In genomic region chr6:157760589-157761330, GRCh38 we compare ENCODE assay signal across 8 cellular contexts.
DNase-seq lines count a peak whose midpoint lies in the region; ATAC-seq and TF ChIP-seq lines count a peak whose summit lies in the region.

No MANE protein-coding gene starts in this region.

- TF ChIP-seq CTCF in ascending aorta (IDR thresholded peaks at IDR 0.05) (no peak), omental fat pad (IDR thresholded peaks at IDR 0.05) (no peak)

- H3K27ac ChIP-seq in ascending aorta = peak overlapping the region; percentile 84 to 88

- H3K27me3 ChIP-seq in ascending aorta = no peaks in the 10 kb centered on the region

- no peaks in the 10 kb centered on the region for H3K9me3 ChIP-seq in ascending aorta

- DNase-seq in activated effector memory CD4-positive, alpha-beta T cell treated with anti-CD3 and anti-CD28 coated beads, Interleukin-2, amount 50 U/mL, for 16 hours = peak; percentile 80
- no peak for DNase-seq in activated effector memory CD4-positive, alpha-beta T cell treated with Interleukin-2 at 50 U/mL for 16 hours
- DNase-seq in LHCN-M2 (ENCODE audit: low read depth) = peak; percentile 85
- no peak for DNase-seq in ascending aorta (ENCODE audit: low spot score in 2 of 2)
- DNase-seq in omental fat pad (ENCODE audit: low spot score) = no peak
- DNase-seq in NCI-H446 treated with DMSO at 0.1 percent for 48 hours (lab: John Stamatoyannopoulos, UW) = no peak

- H3K4me3 ChIP-seq in ascending aorta = no peak overlapping the region

- intact Hi-C loops in ascending aorta (cut with DNase I) = loop anchor here (10.0 kb wide), 2 partner anchors 436 to 884 kb away; partner anchors contain the start of genes DYNLT1 and TMEM242

- no peaks in the 10 kb centered on the region for H3K36me3 ChIP-seq in ascending aorta

- peaks cover 15 to 53% of the 10 kb centered on the region in 2 donors for H3K4me1 ChIP-seq in ascending aorta

- ATAC-seq in omental fat pad (ENCODE audit: low FRiP score) (peak; percentile 24), HG02642 (IDR thresholded peaks at IDR 0.05; ENCODE audit: poor library complexity, unreplicated experiment) (no peak), HG03378 (IDR thresholded peaks at IDR 0.05; ENCODE audit: unreplicated experiment) (no peak)

Comparison
In these comparisons a context has a peak if more than half of its experiments do, and no peak if none do; other contexts are left out.
1. DNase-seq: peak in activated effector memory CD4-positive, alpha-beta T cell treated with anti-CD3 and anti-CD28 coated beads, Interleukin-2, amount 50 U/mL, for 16 hours (single experiment) and LHCN-M2 (single experiment); none in activated effector memory CD4-positive, alpha-beta T cell treated with Interleukin-2 at 50 U/mL for 16 hours (single experiment), ascending aorta (0 of 2), omental fat pad (single experiment) and NCI-H446 treated with DMSO at 0.1 percent for 48 hours (single experiment).